In the genomic region with DNA sequence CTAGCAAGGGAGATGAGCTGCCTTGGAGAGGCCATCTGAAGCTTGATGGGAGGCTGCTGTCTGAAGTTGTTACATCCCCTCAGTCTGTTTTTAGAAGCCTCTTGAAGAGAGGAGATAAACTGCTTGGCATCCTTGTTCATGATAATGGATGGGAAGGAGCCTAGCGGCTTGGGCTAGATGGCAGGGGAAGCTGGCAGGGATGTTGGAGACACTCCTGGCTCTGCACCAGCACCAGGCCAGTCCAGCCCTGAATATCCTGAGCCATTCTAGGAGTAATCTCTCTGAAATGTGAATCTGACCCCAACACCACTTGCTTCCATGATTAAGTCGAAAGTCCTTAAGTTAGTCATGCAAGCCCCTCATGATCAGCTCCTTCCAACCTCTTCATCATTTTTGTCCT, we compare ENCODE assay signal across 14 cellular contexts.
"Had no signal": no experiment of that assay in that cellular context is flagged by ENCODE, and none has a peak within 500 bp of the region (broad histone marks: within the 10 kb centered on the region; RNA-seq: fewer than 3 reads in every experiment).

No MANE protein-coding gene starts in this region.

- H3K36me3 ChIP-seq: esophagus squamous epithelium, gastroesophageal sphincter, neutrophil, right atrium auricular region, upper lobe of right lung, vagina had no signal

- H3K27ac ChIP-seq: esophagus squamous epithelium, gastroesophageal sphincter, neutrophil, upper lobe of right lung, vagina had no signal

- ATAC-seq: effector memory CD8-positive, alpha-beta T cell; left colon; mucosa of descending colon; naive thymus-derived CD8-positive, alpha-beta T cell; upper lobe of right lung had no signal

- DNase-seq: effector memory CD8-positive, alpha-beta T cell; esophagus squamous epithelium; glutamatergic neuron; kidney; left colon; mucosa of descending colon; naive thymus-derived CD8-positive, alpha-beta T cell; stimulated activated CD4-positive, alpha-beta T cell treated with anti-CD3 and anti-CD28 coated beads, Interleukin-2, amount 100 ng/mL, for 48 hours; stimulated activated naive CD4-positive, alpha-beta T cell treated with Interleukin-2 at 50 U/mL for 16 hours; upper lobe of right lung had no signal

- H3K4me3 ChIP-seq: esophagus squamous epithelium, gastroesophageal sphincter, mucosa of descending colon, right atrium auricular region, upper lobe of right lung, vagina had no signal

- H3K9me3 ChIP-seq: esophagus squamous epithelium, gastroesophageal sphincter, mucosa of descending colon, neutrophil, right atrium auricular region, upper lobe of right lung, vagina had no signal

- H3K27me3 ChIP-seq: esophagus squamous epithelium, gastroesophageal sphincter, neutrophil, right atrium auricular region, upper lobe of right lung, vagina had no signal

- H3K4me1 ChIP-seq: esophagus squamous epithelium, gastroesophageal sphincter, upper lobe of right lung, vagina had no signal
